ENCODE assay signal across 18 cellular contexts in genomic region chr14:67464856-67465255, GRCh38. TPM values are rescaled to one million over a fixed set of nuclear protein-coding genes. Genes with fewer than 3 reads are reported as not detected.
DNase-seq lines count a peak whose midpoint lies in the region; ATAC-seq, FAIRE-seq and TF ChIP-seq lines count a peak whose summit lies in the region.
"Had no signal": no experiment of that assay in that cellular context is flagged by ENCODE, and none has a peak within 500 bp of the region (broad histone marks: within the 10 kb centered on the region; RNA-seq: fewer than 3 reads in every experiment).

No MANE protein-coding gene starts in this region.

- no peak overlapping the region for H2AFZ ChIP-seq in HepG2 (ENCODE audit: low read length)

- H3K9me3 ChIP-seq in HepG2 (ENCODE audit: low read length) (no peaks in the 10 kb centered on the region), right lobe of liver (no peaks in the 10 kb centered on the region)

- in situ Hi-C loops in HepG2 (cut with HindIII; ENCODE audit: extremely low pct_ligation_motif_present, low pct_unique_long_range_greater_than_20kb) = no loop called here

- peaks cover 1 to 24% of the 10 kb centered on the region in 2 experiments; a peak in 3 of 5 replicates for H3K27me3 ChIP-seq in HepG2 (ENCODE audit: control insufficient read depth in 1 of 2, insufficient read depth in 2 of 2, low read length in 2 of 2)
- H3K27me3 ChIP-seq in right lobe of liver = no peaks in the 10 kb centered on the region

- peak overlapping the region; percentile 38 to 86 for H3K27ac Mint-ChIP-seq in T-cell
- peak overlapping the region; percentile 30 to 97 (median 88) for H3K27ac Mint-ChIP-seq in naive thymus-derived CD8-positive, alpha-beta T cell
- H3K27ac Mint-ChIP-seq: H9 had no signal

- CTCF ChIA-PET in HepG2 (lab: Yijun Ruan, JAX; ENCODE audit: low intra/inter-chr PET ratio, low total read pairs) (no interaction called here), T-cell (lab: Charles Lee) (interaction anchor here in 1 of 2 donors (1.7 kb wide), 1 partner anchor 240 kb away, joined by 3 read pairs; no protein-coding TSS in a partner anchor)

- H3K36me3 ChIP-seq in HepG2 (replicated peaks in 1 of 2; ENCODE audit: control insufficient read depth in 1 of 2, insufficient read depth in 2 of 2, low read length in 2 of 2) (no peaks in the 10 kb centered on the region), right lobe of liver (no peaks in the 10 kb centered on the region)

- POLR2A ChIA-PET in HepG2 (lab: Yijun Ruan, JAX) = no interaction called here
- POLR2A ChIA-PET in T-cell (lab: Charles Lee) = no interaction called here
- POLR2A ChIA-PET in naive thymus-derived CD8-positive, alpha-beta T cell (lab: Charles Lee) = interaction anchor here (1.1 to 7.2 kb wide), 3 partner anchors 15 to 37 kb away, joined by 3 to 41 read pairs (median 5); partner anchors contain the start of gene TMEM229B

- no peaks in the 10 kb centered on the region for H3K79me2 ChIP-seq in HepG2 (ENCODE audit: insufficient read depth, low read length)

- FAIRE-seq in HepG2 (lab: Jason Lieb, UNC) = no peak

- no peaks in the 10 kb centered on the region for H3K9me3 Mint-ChIP-seq in T-cell
- H3K9me3 Mint-ChIP-seq in naive thymus-derived CD8-positive, alpha-beta T cell = no peaks in the 10 kb centered on the region
- H3K9me3 Mint-ChIP-seq: H9 had no signal

- WGBS in HepG2 (ENCODE audit: low lambda C conversion rate) = 55% methylated on average over 8 of the region's 8 CpGs
- 70% methylated on average over 5 of the region's 8 CpGs for WGBS in right lobe of liver (ENCODE audit: insufficient coverage, low coverage, low lambda C conversion rate, missing lambda C conversion rate)

- no peak overlapping the region for H3K4me3 ChIP-seq in HepG2 (replicated peaks in 1 of 3; ENCODE audit: insufficient read depth in 1 of 3, low read depth in 2 of 3, low read length in 3 of 3)
- H3K4me3 ChIP-seq in right lobe of liver = no peak overlapping the region
- H3K4me3 ChIP-seq: SK-N-MC had no signal

- TF ChIP-seq POLR2A in HepG2 (IDR thresholded peaks at IDR 0.05; ENCODE audit: insufficient read depth in 1 of 2, low read depth in 2 of 2, low read length in 2 of 2) (no peak), right lobe of liver (IDR thresholded peaks at IDR 0.05) (no peak)

- H3K27me3 Mint-ChIP-seq in T-cell = no peaks in the 10 kb centered on the region
- H3K27me3 Mint-ChIP-seq in naive thymus-derived CD8-positive, alpha-beta T cell = no peaks in the 10 kb centered on the region

- no peak for TF ChIP-seq RAD21 in HepG2 (CRISPR knock-in tag; IDR thresholded peaks at IDR 0.05)

- no peak overlapping the region for H3K4me2 ChIP-seq in HepG2 (ENCODE audit: low read depth, low read length)

- TF ChIP-seq CTCF in HepG2 (CRISPR knock-in tag; IDR thresholded peaks at IDR 0.05) = no peak
- no peak for TF ChIP-seq CTCF in right lobe of liver (IDR thresholded peaks at IDR 0.05)

- peaks cover 13% of the 10 kb centered on the region for H3K4me1 ChIP-seq in HepG2 (ENCODE audit: insufficient read depth, low read length)
- no peaks in the 10 kb centered on the region for H3K4me1 ChIP-seq in right lobe of liver

- no TSS peak for BruUV-seq in HepG2 (replicated peaks; lab: Mats Ljungman, UMichigan)

- ATAC-seq in HepG2 (peak; percentile 29; the same call in 2 of the 3 replicates), right lobe of liver (no peak), T-cell (replicated peaks in 1 of 4) (no peak), GM18868 (IDR thresholded peaks at IDR 0.05; ENCODE audit: unreplicated experiment) (no peak)
- ATAC-seq in naive thymus-derived CD8-positive, alpha-beta T cell = no peak

- peak overlapping the region in 2 of 3 donors; percentile 3 to 19 for H3K4me3 Mint-ChIP-seq in T-cell
- H3K4me3 Mint-ChIP-seq in naive thymus-derived CD8-positive, alpha-beta T cell = peak overlapping the region; percentile 23 to 88 (median 54)
- H3K4me3 Mint-ChIP-seq: H9 had no signal

- no peaks in the 10 kb centered on the region for H4K20me1 ChIP-seq in HepG2 (ENCODE audit: insufficient read depth, low read length)

- H3K9ac ChIP-seq in HepG2 (ENCODE audit: insufficient read depth, low read depth, low read length) = no peak overlapping the region

- H3K4me1 Mint-ChIP-seq in T-cell = peaks cover 33 to 44% (median 38%) of the 10 kb centered on the region in 3 donors
- peaks cover 28 to 58% (median 45%) of the 10 kb centered on the region in 4 donors for H3K4me1 Mint-ChIP-seq in naive thymus-derived CD8-positive, alpha-beta T cell

- intact Hi-C loops in HepG2 (cut with micrococcal nuclease; ENCODE audit: unreplicated experiment) (no loop called here), right lobe of liver (cut with DNase I) (no loop called here)

- H3K36me3 Mint-ChIP-seq in T-cell = no peaks in the 10 kb centered on the region
- H3K36me3 Mint-ChIP-seq in naive thymus-derived CD8-positive, alpha-beta T cell = no peaks in the 10 kb centered on the region

- H3K27ac ChIP-seq in HepG2 (ENCODE audit: extremely low read length, insufficient read depth, low read length) = no peak overlapping the region
- no peak overlapping the region for H3K27ac ChIP-seq in right lobe of liver
- H3K27ac ChIP-seq: SK-N-MC had no signal

- DNase-seq in HepG2 (ENCODE audit: low spot score) = no peak
- no peak for DNase-seq in right lobe of liver
- no peak for DNase-seq in T-cell
- no peak for DNase-seq in naive thymus-derived CD8-positive, alpha-beta T cell
- no peak for DNase-seq in NOMO-1 treated with DMSO at 0.1 percent for 48 hours (lab: John Stamatoyannopoulos, UW; ENCODE audit: unreplicated experiment)
- DNase-seq in NCI-H69 (lab: John Stamatoyannopoulos, UW) = no peak
- DNase-seq: ACHN, DMS79 treated with DMSO at 0.1 percent for 48 hours, H9, NCI-H1092 treated with DMSO at 0.1 percent for 48 hours, NCI-H146, NCI-H2029 treated with DMSO at 0.1 percent for 48 hours, NCI-H2171, NCI-H526 treated with DMSO at 0.1 percent for 48 hours, OCI-M1, SHP77 had no signal

- TF ChIP-seq EP300 in HepG2 (IDR thresholded peaks at IDR 0.05; ENCODE audit: low read depth in 2 of 2, low read length in 2 of 2) (no peak), HepG2 (CRISPR knock-in tag; IDR thresholded peaks at IDR 0.05; ENCODE audit: borderline replicate concordance) (no peak)

RNA-seq across cellular contexts. Expression of gene TMEM229B, which starts 23.7 kb away (rescaled TPM):
- total RNA-seq in HepG2 (2016; rRNA removed; fragmentation: Illumina TruSeq; extraction: Trizol) (0.93 and 1.1 TPM in 2 replicates), right lobe of liver (1 to 10 TPM in 3 of 6 experiments, under 1 TPM in 3; 0.06 to 1.8 (median 1.2) TPM), T-cell (10 to 100 TPM; 19.0 to 41.7 (median 32.3) TPM)
- 0.10 and 0.26 TPM in 2 replicates for total RNA-seq in HepG2 (2016; cell fraction: cytosol; rRNA removed; fragmentation: Illumina TruSeq; extraction: Trizol; ENCODE audit: low read depth)
- total RNA-seq in HepG2 (2016; cell fraction: insoluble cytoplasmic fraction; rRNA removed; fragmentation: Illumina TruSeq; extraction: Trizol) = 0.62 and 1.1 TPM in 2 replicates
- 0.46 and 0.55 TPM in 2 replicates for total RNA-seq in HepG2 (2016; cell fraction: membrane; rRNA removed; fragmentation: Illumina TruSeq; extraction: Trizol)
- 0.47 and 0.75 TPM in 2 replicates for total RNA-seq in HepG2 (2016; cell fraction: nucleus; rRNA removed; fragmentation: Illumina TruSeq; extraction: Trizol)
- polyA plus RNA-seq in HepG2 (2011; rRNA removed) = 0.69 and 1.6 TPM in 2 replicates
- polyA plus RNA-seq in HepG2 (2011; cell fraction: cytosol; rRNA removed) = 0.97 and 1.3 TPM in 2 replicates
- 0.92 and 1.5 TPM in 2 replicates for polyA plus RNA-seq in HepG2 (2011; cell fraction: nucleus; rRNA removed)
- polyA plus RNA-seq in HepG2 (2012) = 0.59 and 2.0 TPM in 2 replicates
- polyA plus RNA-seq in HepG2 (2016; cell fraction: cytosol; fragmentation: Illumina TruSeq; extraction: Trizol; ENCODE audit: low read depth) = 0.05 and 0.12 TPM in 2 replicates
- polyA plus RNA-seq in HepG2 (2016; cell fraction: insoluble cytoplasmic fraction; fragmentation: Illumina TruSeq; extraction: Trizol; ENCODE audit: low read depth) = 0.37 and 1.0 TPM in 2 replicates
- 0.29 and 0.74 TPM in 2 replicates for polyA plus RNA-seq in HepG2 (2016; cell fraction: membrane; fragmentation: Illumina TruSeq; extraction: Trizol; ENCODE audit: low read depth)
- 0.71 and 1.0 TPM in 2 replicates for polyA plus RNA-seq in HepG2 (2016; cell fraction: nucleus; fragmentation: Illumina TruSeq; extraction: Trizol; ENCODE audit: insufficient read depth, low read depth)
- 0.19 and 7.1 TPM in 2 replicates for polyA minus RNA-seq in HepG2 (2011; rRNA and poly(A)+ RNA removed; ENCODE audit: low replicate concordance)
- polyA minus RNA-seq in HepG2 (2011; cell fraction: cytosol; rRNA and poly(A)+ RNA removed) = 0.44 and 1.3 TPM in 2 replicates
- polyA minus RNA-seq in HepG2 (2011; cell fraction: nucleus; rRNA and poly(A)+ RNA removed) = 3.2 and 4.6 TPM in 2 replicates
- 10 to 100 TPM; 22.5 to 25.6 TPM for total RNA-seq in naive thymus-derived CD8-positive, alpha-beta T cell
- polyA plus RNA-seq in naive thymus-derived CD8-positive, alpha-beta T cell = 10 to 100 TPM; 17.2 to 27.5 (median 17.3) TPM

RNA-seq across cellular contexts. Expression of gene PLEK2, which starts 52.9 kb away (rescaled TPM):
- 1.5 and 1.9 TPM in 2 replicates for total RNA-seq in HepG2 (2016; rRNA removed; fragmentation: Illumina TruSeq; extraction: Trizol)
- not detected in 2 replicates for total RNA-seq in HepG2 (2016; cell fraction: cytosol; rRNA removed; fragmentation: Illumina TruSeq; extraction: Trizol; ENCODE audit: low read depth)
- total RNA-seq in HepG2 (2016; cell fraction: insoluble cytoplasmic fraction; rRNA removed; fragmentation: Illumina TruSeq; extraction: Trizol) = 1.4 and 2.0 TPM in 2 replicates
- 0.65 and 0.77 TPM in 2 replicates for total RNA-seq in HepG2 (2016; cell fraction: membrane; rRNA removed; fragmentation: Illumina TruSeq; extraction: Trizol)
- 0.53 and 0.66 TPM in 2 replicates for total RNA-seq in HepG2 (2016; cell fraction: nucleus; rRNA removed; fragmentation: Illumina TruSeq; extraction: Trizol)
- 0.26 and 0.51 TPM in 2 replicates for polyA plus RNA-seq in HepG2 (2011; rRNA removed)
- polyA plus RNA-seq in HepG2 (2011; cell fraction: cytosol; rRNA removed) = 0.12 and 0.54 TPM in 2 replicates
- 0.12 TPM in 1 of 2 replicates, not detected in the other for polyA plus RNA-seq in HepG2 (2011; cell fraction: nucleus; rRNA removed)
- 0.19 and 0.78 TPM in 2 replicates for polyA plus RNA-seq in HepG2 (2012)
- polyA plus RNA-seq in HepG2 (2016; cell fraction: cytosol; fragmentation: Illumina TruSeq; extraction: Trizol; ENCODE audit: low read depth) = 0.18 and 0.21 TPM in 2 replicates
- polyA plus RNA-seq in HepG2 (2016; cell fraction: insoluble cytoplasmic fraction; fragmentation: Illumina TruSeq; extraction: Trizol; ENCODE audit: low read depth) = 2.5 and 2.9 TPM in 2 replicates
- polyA plus RNA-seq in HepG2 (2016; cell fraction: membrane; fragmentation: Illumina TruSeq; extraction: Trizol; ENCODE audit: low read depth) = 0.47 and 0.62 TPM in 2 replicates
- 0.80 and 1.6 TPM in 2 replicates for polyA plus RNA-seq in HepG2 (2016; cell fraction: nucleus; fragmentation: Illumina TruSeq; extraction: Trizol; ENCODE audit: insufficient read depth, low read depth)
- polyA minus RNA-seq in HepG2 (2011; rRNA and poly(A)+ RNA removed; ENCODE audit: low replicate concordance) = 30.6 TPM in 1 of 2 replicates, not detected in the other
- 0.99 TPM in 1 of 2 replicates, not detected in the other for polyA minus RNA-seq in HepG2 (2011; cell fraction: cytosol; rRNA and poly(A)+ RNA removed)
- polyA minus RNA-seq in HepG2 (2011; cell fraction: nucleus; rRNA and poly(A)+ RNA removed) = not detected in 2 replicates
- total RNA-seq in right lobe of liver = 10 to 100 TPM in 4 of 6 experiments, 1 to 10 TPM in 2; 8.3 to 16.2 (median 12.1) TPM
- 1 to 10 TPM in 4 of 5 donors, under 1 TPM in 1; 0.79 to 4.0 (median 3.5) TPM for total RNA-seq in T-cell
- 1 to 10 TPM; 1.3 to 3.2 TPM for total RNA-seq in naive thymus-derived CD8-positive, alpha-beta T cell
- polyA plus RNA-seq in naive thymus-derived CD8-positive, alpha-beta T cell = 1 to 10 TPM in 1 of 3 donors, under 1 TPM in 2; 0.53 to 1.2 (median 0.79) TPM
- total RNA-seq: H9 had no signal

Comparison
In these comparisons a context has a peak if more than half of its experiments do, and no peak if none do; other contexts are left out.
1. RNA of gene TMEM229B, which starts 23.7 kb away (total RNA-seq): 19.0 to 41.7 TPM in T-cell and 22.5 to 25.6 TPM in naive thymus-derived CD8-positive, alpha-beta T cell; 0.06 to 1.8 TPM in right lobe of liver and 0.10 to 1.1 TPM in HepG2; every median in the first group is over 4 times any median in the second.